In the genomic region with DNA sequence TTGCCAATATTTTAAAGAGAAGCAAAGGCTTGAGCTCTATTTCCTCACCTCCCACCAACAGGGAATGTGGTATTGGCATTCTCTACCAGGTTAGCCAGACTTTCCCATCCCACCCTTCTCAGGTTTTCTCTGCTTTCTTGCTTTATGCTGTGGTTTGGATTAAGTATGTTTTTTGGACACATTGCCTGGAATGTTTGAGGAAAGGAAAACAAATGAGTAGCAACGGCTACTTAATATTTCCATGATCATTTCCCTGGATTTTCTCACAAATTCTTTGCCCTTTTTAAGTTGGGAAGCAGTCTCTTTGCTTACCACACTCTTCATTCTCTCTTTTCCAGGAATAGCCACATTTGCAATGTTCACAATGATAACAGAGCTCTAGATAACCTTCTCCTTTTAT, we compare ENCODE assay signal across 15 cellular contexts.
"Had no signal": no experiment of that assay in that cellular context is flagged by ENCODE, and none has a peak within 500 bp of the region (broad histone marks: within the 10 kb centered on the region; RNA-seq: fewer than 3 reads in every experiment).

No MANE protein-coding gene starts in this region.

- H3K27me3 Mint-ChIP-seq: naive thymus-derived CD8-positive, alpha-beta T cell had no signal

- H3K36me3 Mint-ChIP-seq: naive thymus-derived CD8-positive, alpha-beta T cell had no signal

- H3K27ac Mint-ChIP-seq: naive thymus-derived CD8-positive, alpha-beta T cell had no signal

- H3K4me1 ChIP-seq: right atrium auricular region, uterus had no signal

- ATAC-seq: heart left ventricle; left colon; naive thymus-derived CD8-positive, alpha-beta T cell; stimulated activated naive CD8-positive, alpha-beta T cell treated with anti-CD3 and anti-CD28 coated beads, Interleukin-15, Interleukin-2, amounts not matched to agents 100 U/mL and 50 U/mL, for 24 hours had no signal

- H3K27ac ChIP-seq: heart left ventricle, neutrophil, right atrium auricular region, suprapubic skin, thyroid gland, upper lobe of left lung, uterus had no signal

- H3K9me3 Mint-ChIP-seq: naive thymus-derived CD8-positive, alpha-beta T cell had no signal

- H3K4me3 Mint-ChIP-seq: naive thymus-derived CD8-positive, alpha-beta T cell had no signal

- H3K36me3 ChIP-seq: neutrophil, right atrium auricular region, thyroid gland, upper lobe of left lung, uterus had no signal

- DNase-seq: effector memory CD4-positive, alpha-beta T cell; foreskin melanocyte; heart left ventricle; hippocampal formation; left colon; naive thymus-derived CD8-positive, alpha-beta T cell; small intestine; stimulated activated CD4-positive, alpha-beta T cell treated with anti-CD3 and anti-CD28 coated beads, Interleukin-2, amount 100 ng/mL, for 48 hours; stimulated activated naive CD8-positive, alpha-beta T cell treated with anti-CD3 and anti-CD28 coated beads, Interleukin-15, Interleukin-2, amounts not matched to agents 100 U/mL and 50 U/mL, for 24 hours; thyroid gland; upper lobe of left lung; uterus had no signal

- FAIRE-seq: small intestine had no signal

- H3K4me1 Mint-ChIP-seq: naive thymus-derived CD8-positive, alpha-beta T cell had no signal

- H3K4me3 ChIP-seq: heart left ventricle, right atrium auricular region, suprapubic skin, thyroid gland, upper lobe of left lung, uterus had no signal

- H3K9me3 ChIP-seq: heart left ventricle, neutrophil, right atrium auricular region, suprapubic skin, thyroid gland, upper lobe of left lung, uterus had no signal

- H3K27me3 ChIP-seq: heart left ventricle, neutrophil, right atrium auricular region, suprapubic skin, thyroid gland, upper lobe of left lung, uterus had no signal
